In genomic region chr19:2061936-2062729, GRCh38 we compare ENCODE assay signal across 8 cellular contexts.
DNase-seq lines count a peak whose midpoint lies in the region; TF ChIP-seq lines count a peak whose summit lies in the region.

No MANE protein-coding gene starts in this region.

- H3K4me3 ChIP-seq in HUES48 (ENCODE audit: low read depth, low read length) (peak overlapping the region; percentile 62), mucosa of rectum (ENCODE audit: low read length in 2 of 2) (peak overlapping the region; percentile 80 to 91)

- DNase-seq in caudate nucleus (lab: John Stamatoyannopoulos, UW) (no peak), NCI-H2107 (lab: John Stamatoyannopoulos, UW) (no peak), superior temporal gyrus (ENCODE audit: extremely low spot score) (no peak), NCI-H2196 (lab: John Stamatoyannopoulos, UW; ENCODE audit: unreplicated experiment) (no peak)
- no peak for DNase-seq in NK-92 treated with Interleukin-12 subunit alpha and Interleukin-12 subunit beta, amount 100 ng/mL, for 24 hours (lab: John Stamatoyannopoulos, UW)

- TF ChIP-seq CTCF in GM12874 (IDR thresholded peaks at IDR 0.05; ENCODE audit: insufficient read depth, low read depth, low read length): peak; percentile 14; the same call in 1 of the 2 replicates

- H3K27ac ChIP-seq in HUES48 (ENCODE audit: low read depth, low read length) (peak overlapping the region; percentile 84), caudate nucleus (ENCODE audit: low read depth, low read length) (peak overlapping the region; percentile 97), mucosa of rectum (ENCODE audit: low read depth in 2 of 2, low read length in 2 of 2) (peak overlapping the region; percentile 96 to 99)

- H3K36me3 ChIP-seq in HUES48 (ENCODE audit: control insufficient read depth, insufficient read depth, low read length): no peaks in the 10 kb centered on the region
- no peaks in the 10 kb centered on the region for H3K36me3 ChIP-seq in mucosa of rectum (ENCODE audit: control insufficient read depth in 2 of 2, insufficient read depth in 2 of 2, low read length in 2 of 2)

- H3K4me1 ChIP-seq in HUES48 (ENCODE audit: control insufficient read depth, insufficient read depth, low read length) (peaks cover 18% of the 10 kb centered on the region), mucosa of rectum (ENCODE audit: control insufficient read depth in 2 of 2, insufficient read depth in 2 of 2, low read length in 2 of 2) (peaks cover 49% of the 10 kb centered on the region in 2 donors)

- H3K9me3 ChIP-seq in HUES48 (ENCODE audit: control insufficient read depth, insufficient read depth, low read length) (no peaks in the 10 kb centered on the region), mucosa of rectum (ENCODE audit: control insufficient read depth in 2 of 2, low read length in 2 of 2) (no peaks in the 10 kb centered on the region)

- H3K9ac ChIP-seq in HUES48 (ENCODE audit: low read depth, low read length) (peak overlapping the region; percentile 47), mucosa of rectum (ENCODE audit: low read depth in 1 of 2, low read length in 2 of 2) (peak overlapping the region; percentile 89 to 96)

- no peaks in the 10 kb centered on the region for H3K27me3 ChIP-seq in HUES48 (ENCODE audit: control insufficient read depth, insufficient read depth, low read length)
- H3K27me3 ChIP-seq in mucosa of rectum (ENCODE audit: control insufficient read depth in 2 of 2, insufficient read depth in 2 of 2, low read length in 2 of 2): no peaks in the 10 kb centered on the region
